ENCODE assay signal across 8 cellular contexts in genomic region chr12:102119674-102120563, GRCh38. TPM values are rescaled to one million over a fixed set of nuclear protein-coding genes. Genes with fewer than 3 reads are reported as not detected.
A peak's percentile ranks its signal among the peaks of the same experiment; 100 is the strongest.
DNase-seq lines count a peak whose midpoint lies in the region; ATAC-seq and TF ChIP-seq lines count a peak whose summit lies in the region.

Gene NUP37 (minus strand): TSS chr12:102120114. CDS start chr12:102118518, 1,596 bp downstream.
Gene PARPBP (plus strand): TSS chr12:102120183. CDS start chr12:102123889, 3,706 bp downstream.

- peak within 1 kb of the TSS; percentile 96 for H2AFZ ChIP-seq in PC-9

- TF ChIP-seq CTCF in PC-9 (conservative IDR thresholded peaks at IDR 0.05) = no peak

- H3K9ac ChIP-seq in muscle layer of colon (ENCODE audit: low read length) = peak within 1 kb of the TSS; percentile 95

- H3K9me3 ChIP-seq in PC-9 (ENCODE audit: insufficient read depth, low read depth) = no peaks in the 10 kb centered on the region
- no peaks in the 10 kb centered on the region for H3K9me3 ChIP-seq in muscle layer of colon (ENCODE audit: low read length)

- CTCF ChIA-PET in PC-9 (lab: Charles Lee) = no interaction called here

- H4K20me1 ChIP-seq in PC-9 (ENCODE audit: insufficient read depth) = no peaks in the 10 kb centered on the region

- TF ChIP-seq EP300 in Ishikawa (IDR thresholded peaks at IDR 0.05; ENCODE audit: borderline replicate concordance) = 0 out of 2 replicates have a peak, but pooled peaks have one; percentile 56

- H3K27ac Mint-ChIP-seq in activated T-cell treated with anti-CD3 and anti-CD28 coated beads, Interleukin-2, amount 50 U/mL, for 24 hours = peak within 1 kb of the TSS; percentile 95

- peaks cover 36% of the 10 kb centered on the region for H3K79me2 ChIP-seq in PC-9 (ENCODE audit: low read depth)

- no peaks in the 10 kb centered on the region for H3K9me2 ChIP-seq in PC-9 (ENCODE audit: insufficient read depth)

- DNase-seq in DMS53 (lab: John Stamatoyannopoulos, UW) (peak; percentile 95), PC-9 (peak; percentile 92 to 96)
- DNase-seq in activated T-cell treated with anti-CD3 and anti-CD28 coated beads, Interleukin-2, amount 50 U/mL, for 24 hours = peak; percentile 93
- peak; percentile 80 for DNase-seq in stimulated activated CD8-positive, alpha-beta memory T cell treated with anti-CD3 and anti-CD28 coated beads, Interleukin-7, amount 100 ng/mL, for 24 hours (ENCODE audit: low read depth)

- H3K9me3 Mint-ChIP-seq in activated T-cell treated with anti-CD3 and anti-CD28 coated beads, Interleukin-2, amount 50 U/mL, for 24 hours = no peaks in the 10 kb centered on the region

- POLR2A ChIA-PET in PC-9 (lab: Charles Lee; ENCODE audit: unreplicated experiment) = no interaction called here

- H3K4me3 ChIP-seq in PC-9 = peak within 1 kb of the TSS; percentile 93
- H3K4me3 ChIP-seq in muscle layer of colon (ENCODE audit: low read depth in 1 of 2, low read length in 2 of 2) = peak within 1 kb of the TSS; percentile 72 to 98

- peaks cover 61% of the 10 kb centered on the region for H3K36me3 Mint-ChIP-seq in activated T-cell treated with anti-CD3 and anti-CD28 coated beads, Interleukin-2, amount 50 U/mL, for 24 hours (ENCODE audit: low read depth)

- peaks cover 21% of the 10 kb centered on the region; the same call in 1 of the 2 replicates for H3K36me3 ChIP-seq in PC-9 (ENCODE audit: low read depth)
- H3K36me3 ChIP-seq in muscle layer of colon (ENCODE audit: insufficient read depth, low read length) = peaks cover 3% of the 10 kb centered on the region

- H3K27me3 ChIP-seq in PC-9 (ENCODE audit: insufficient read depth, low read depth) (no peaks in the 10 kb centered on the region), muscle layer of colon (ENCODE audit: control insufficient read depth in 1 of 2, insufficient read depth in 2 of 2, low read length in 2 of 2) (no peaks in the 10 kb centered on the region)

- intact Hi-C loops in PC-9 (cut with micrococcal nuclease; ENCODE audit: unreplicated experiment) = loop anchor here (5.0 to 10.0 kb wide), 2 partner anchors 228 to 445 kb away; no protein-coding TSS in a partner anchor

- ATAC-seq in GM21576 (IDR thresholded peaks at IDR 0.05; ENCODE audit: unreplicated experiment) (peak; percentile 97), esophagus mucosa (peak; percentile 96)

- no peaks in the 10 kb centered on the region for H3K27me3 Mint-ChIP-seq in activated T-cell treated with anti-CD3 and anti-CD28 coated beads, Interleukin-2, amount 50 U/mL, for 24 hours

- peak within 1 kb of the TSS; percentile 80 for H3K4me2 ChIP-seq in PC-9

- H3K4me1 ChIP-seq in PC-9 (replicated peaks; ENCODE audit: insufficient read depth) (peaks cover 23% of the 10 kb centered on the region), muscle layer of colon (ENCODE audit: insufficient read depth, low read length) (peaks cover 18% of the 10 kb centered on the region)

- peaks cover 18% of the 10 kb centered on the region for H3F3A ChIP-seq in PC-9 (ENCODE audit: insufficient read depth, low read depth)

- H3K27ac ChIP-seq in PC-9 (peak within 1 kb of the TSS; percentile 92), muscle layer of colon (ENCODE audit: low read depth, low read length) (peak within 1 kb of the TSS; percentile 83)

- TSS peak; percentile 63 for BruUV-seq in PC-9 (replicated peaks; lab: Mats Ljungman, UMichigan)

- no peak for TF ChIP-seq RAD21 in Ishikawa (IDR thresholded peaks at IDR 0.05; ENCODE audit: low read depth)

- peaks cover 26% of the 10 kb centered on the region for H3K4me1 Mint-ChIP-seq in activated T-cell treated with anti-CD3 and anti-CD28 coated beads, Interleukin-2, amount 50 U/mL, for 24 hours (ENCODE audit: low read depth)

- peak within 1 kb of the TSS; percentile 94 for H3K4me3 Mint-ChIP-seq in activated T-cell treated with anti-CD3 and anti-CD28 coated beads, Interleukin-2, amount 50 U/mL, for 24 hours

TF ChIP-seq in Ishikawa, 13 proteins besides CTCF, POLR2A, EP300 and RAD21:
- TF ChIP-seq FOXM1 (IDR thresholded peaks at IDR 0.05; ENCODE audit: borderline replicate concordance, low read depth) = peak; percentile 98
- TF ChIP-seq MAX (IDR thresholded peaks at IDR 0.05) = peak; percentile 85
- TF ChIP-seq EGR1 (IDR thresholded peaks at IDR 0.05) = no peak
- TF ChIP-seq CEBPB (IDR thresholded peaks at IDR 0.05) = no peak
- TF ChIP-seq ZBTB7A (IDR thresholded peaks at IDR 0.05; ENCODE audit: low read depth) = 0 out of 2 replicates have a peak, but pooled peaks have one; percentile 49
- no peak for TF ChIP-seq REST (IDR thresholded peaks at IDR 0.05; ENCODE audit: low read depth)
- peak; percentile 23; the same call in 1 of the 2 replicates for TF ChIP-seq NFIC (IDR thresholded peaks at IDR 0.05)
- peak; percentile 64 for TF ChIP-seq TEAD4 (IDR thresholded peaks at IDR 0.05)
- 0 out of 2 replicates have a peak, but pooled peaks have one; percentile 40 for TF ChIP-seq CREB1 (IDR thresholded peaks at IDR 0.05; ENCODE audit: low read depth)
- no peak for TF ChIP-seq YY1 (IDR thresholded peaks at IDR 0.05; ENCODE audit: low read depth)
- TF ChIP-seq USF1 (IDR thresholded peaks at IDR 0.05) = peak; percentile 33; the same call in 1 of the 2 replicates
- peak; percentile 92 for TF ChIP-seq TAF1 (IDR thresholded peaks at IDR 0.05; ENCODE audit: low read depth)
- TF ChIP-seq TCF12 (IDR thresholded peaks at IDR 0.05; ENCODE audit: low read depth) = peak; percentile 75

RNA-seq across cellular contexts. Expression of gene NUP37, which starts in this region (rescaled TPM):
- total RNA-seq in PC-9 (2021) (48.2 and 72.4 TPM in 2 replicates), esophagus mucosa (33.7 TPM)

RNA-seq across cellular contexts. Expression of gene PARPBP, which starts in this region (rescaled TPM):
- total RNA-seq in PC-9 (2021) = 12.8 and 16.2 TPM in 2 replicates
- total RNA-seq in esophagus mucosa = 10.4 TPM

Comparison
In these comparisons a context has a peak if more than half of its experiments do, and no peak if none do; other contexts are left out.
1. Peak in every context shown above with its lines: DNase-seq, ATAC-seq, H3K4me3 ChIP-seq and H3K27ac ChIP-seq.